1 cellular context compared by ENCODE assay signal in the genomic region with DNA sequence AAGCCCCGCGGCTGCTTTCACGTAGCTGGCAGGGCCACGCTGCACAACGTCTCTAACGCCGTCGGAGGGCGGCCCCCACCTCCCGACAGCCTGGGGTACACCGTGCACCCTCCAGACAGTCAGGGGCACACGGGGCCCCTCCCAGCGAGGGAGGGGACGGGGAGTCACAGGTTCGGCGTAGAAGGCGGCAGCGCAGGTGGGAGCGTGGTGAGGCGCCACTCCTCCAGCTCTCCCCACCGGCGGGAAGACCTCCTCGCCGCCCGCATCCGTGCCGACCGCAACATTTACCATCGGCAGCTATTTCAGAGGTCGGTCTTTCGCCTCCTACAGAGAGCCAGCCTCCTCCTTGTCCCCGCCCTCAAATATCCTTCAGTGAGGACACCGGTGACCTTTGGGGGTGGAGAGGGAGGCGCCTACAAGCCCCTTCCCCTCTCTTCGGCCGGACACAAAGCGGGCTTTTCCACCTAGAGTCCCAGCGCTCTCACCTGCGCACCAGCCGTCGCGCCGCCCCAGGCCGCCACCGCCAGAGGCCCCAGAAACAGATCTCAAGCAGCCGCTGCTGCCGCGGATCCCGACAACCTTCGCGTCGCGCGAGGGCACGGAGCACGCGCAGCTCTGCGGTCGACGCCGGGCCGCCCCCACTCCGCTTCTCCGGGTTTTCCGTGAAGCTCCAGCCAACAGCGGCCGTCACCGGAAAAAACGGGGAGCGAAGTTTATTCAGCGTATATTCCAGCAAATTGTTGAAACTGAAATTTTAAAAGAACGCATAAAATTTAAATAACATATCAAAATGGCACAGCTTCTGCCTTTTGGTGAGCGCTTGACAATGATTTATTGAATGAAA.
A peak's percentile ranks its signal among the peaks of the same experiment; 100 is the strongest.
TF ChIP-seq lines count a peak whose summit lies in the region.

A gene (minus strand): TSS at position 600 of the 844 bp plus-strand sequence. CDS start 20,708 bp downstream, outside the sequence.

TF ChIP-seq in HepG2, 621 proteins besides CTCF, POLR2A, EP300 and RAD21 (continued from another document and continues in another):
- 0 out of 2 replicates have a peak, but pooled peaks have one; percentile 31 for TF ChIP-seq GTF3A (CRISPR knock-in tag; conservative IDR thresholded peaks at IDR 0.05)
- TF ChIP-seq ZNF562 (CRISPR knock-in tag; IDR thresholded peaks at IDR 0.05; ENCODE audit: borderline replicate concordance) = no peak
- peak; percentile 93 for TF ChIP-seq BRCA1 (CRISPR knock-in tag; IDR thresholded peaks at IDR 0.05)
- peak; percentile 83; the same call in 1 of the 3 replicates for TF ChIP-seq MXI1 (IDR thresholded peaks at IDR 0.05; ENCODE audit: borderline replicate concordance, low read depth, low read length)
- TF ChIP-seq ZNF670 (CRISPR knock-in tag; IDR thresholded peaks at IDR 0.05; ENCODE audit: borderline replicate concordance) = peak; percentile 65
- peak; percentile 34; the same call in 1 of the 2 replicates for TF ChIP-seq ZBTB8A (CRISPR knock-in tag; IDR thresholded peaks at IDR 0.05; ENCODE audit: borderline replicate concordance, low read depth)
- TF ChIP-seq ZNF451 (CRISPR knock-in tag; IDR thresholded peaks at IDR 0.05) = 0 out of 2 replicates have a peak, but pooled peaks have one; percentile 9
- peak; percentile 81 for TF ChIP-seq MIER2 (CRISPR knock-in tag; IDR thresholded peaks at IDR 0.05)
- TF ChIP-seq, protein P1, sequence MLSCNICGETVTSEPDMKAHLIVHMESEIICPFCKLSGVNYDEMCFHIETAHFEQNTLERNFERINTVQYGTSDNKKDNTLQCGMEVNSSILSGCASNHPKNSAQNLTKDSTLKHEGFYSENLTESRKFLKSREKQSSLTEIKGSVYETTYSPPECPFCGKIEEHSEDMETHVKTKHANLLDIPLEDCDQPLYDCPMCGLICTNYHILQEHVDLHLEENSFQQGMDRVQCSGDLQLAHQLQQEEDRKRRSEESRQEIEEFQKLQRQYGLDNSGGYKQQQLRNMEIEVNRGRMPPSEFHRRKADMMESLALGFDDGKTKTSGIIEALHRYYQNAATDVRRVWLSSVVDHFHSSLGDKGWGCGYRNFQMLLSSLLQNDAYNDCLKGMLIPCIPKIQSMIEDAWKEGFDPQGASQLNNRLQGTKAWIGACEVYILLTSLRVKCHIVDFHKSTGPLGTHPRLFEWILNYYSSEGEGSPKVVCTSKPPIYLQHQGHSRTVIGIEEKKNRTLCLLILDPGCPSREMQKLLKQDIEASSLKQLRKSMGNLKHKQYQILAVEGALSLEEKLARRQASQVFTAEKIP (CRISPR knock-in tag; IDR thresholded peaks at IDR 0.05; ENCODE audit: borderline replicate concordance) = no peak
- TF ChIP-seq NFYB (CRISPR knock-in tag; IDR thresholded peaks at IDR 0.05) = no peak
- TF ChIP-seq, protein P2, sequence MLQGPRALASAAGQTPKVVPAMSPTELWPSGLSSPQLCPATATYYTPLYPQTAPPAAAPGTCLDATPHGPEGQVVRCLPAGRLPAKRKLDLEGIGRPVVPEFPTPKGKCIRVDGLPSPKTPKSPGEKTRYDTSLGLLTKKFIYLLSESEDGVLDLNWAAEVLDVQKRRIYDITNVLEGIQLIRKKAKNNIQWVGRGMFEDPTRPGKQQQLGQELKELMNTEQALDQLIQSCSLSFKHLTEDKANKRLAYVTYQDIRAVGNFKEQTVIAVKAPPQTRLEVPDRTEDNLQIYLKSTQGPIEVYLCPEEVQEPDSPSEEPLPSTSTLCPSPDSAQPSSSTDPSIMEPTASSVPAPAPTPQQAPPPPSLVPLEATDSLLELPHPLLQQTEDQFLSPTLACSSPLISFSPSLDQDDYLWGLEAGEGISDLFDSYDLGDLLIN (CRISPR knock-in tag; IDR thresholded peaks at IDR 0.05; ENCODE audit: borderline replicate concordance) = peak; percentile 90; the same call in 1 of the 2 replicates
- TF ChIP-seq, protein P3, sequence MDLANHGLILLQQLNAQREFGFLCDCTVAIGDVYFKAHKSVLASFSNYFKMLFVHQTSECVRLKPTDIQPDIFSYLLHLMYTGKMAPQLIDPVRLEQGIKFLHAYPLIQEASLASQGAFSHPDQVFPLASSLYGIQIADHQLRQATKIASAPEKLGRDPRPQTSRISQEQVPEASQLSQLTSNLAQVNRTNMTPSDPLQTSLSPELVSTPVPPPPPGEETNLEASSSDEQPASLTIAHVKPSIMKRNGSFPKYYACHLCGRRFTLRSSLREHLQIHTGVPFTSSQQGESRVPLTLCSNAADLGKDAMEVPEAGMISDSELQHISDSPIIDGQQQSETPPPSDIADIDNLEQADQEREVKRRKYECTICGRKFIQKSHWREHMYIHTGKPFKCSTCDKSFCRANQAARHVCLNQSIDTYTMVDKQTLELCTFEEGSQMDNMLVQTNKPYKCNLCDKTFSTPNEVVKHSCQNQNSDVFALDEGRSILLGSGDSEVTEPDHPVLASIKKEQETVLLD (CRISPR knock-in tag; IDR thresholded peaks at IDR 0.05; ENCODE audit: low read depth) = peak; percentile 83
- TF ChIP-seq ZNF224 (CRISPR knock-in tag; IDR thresholded peaks at IDR 0.05) = peak; percentile 98
- TF ChIP-seq, protein P4, sequence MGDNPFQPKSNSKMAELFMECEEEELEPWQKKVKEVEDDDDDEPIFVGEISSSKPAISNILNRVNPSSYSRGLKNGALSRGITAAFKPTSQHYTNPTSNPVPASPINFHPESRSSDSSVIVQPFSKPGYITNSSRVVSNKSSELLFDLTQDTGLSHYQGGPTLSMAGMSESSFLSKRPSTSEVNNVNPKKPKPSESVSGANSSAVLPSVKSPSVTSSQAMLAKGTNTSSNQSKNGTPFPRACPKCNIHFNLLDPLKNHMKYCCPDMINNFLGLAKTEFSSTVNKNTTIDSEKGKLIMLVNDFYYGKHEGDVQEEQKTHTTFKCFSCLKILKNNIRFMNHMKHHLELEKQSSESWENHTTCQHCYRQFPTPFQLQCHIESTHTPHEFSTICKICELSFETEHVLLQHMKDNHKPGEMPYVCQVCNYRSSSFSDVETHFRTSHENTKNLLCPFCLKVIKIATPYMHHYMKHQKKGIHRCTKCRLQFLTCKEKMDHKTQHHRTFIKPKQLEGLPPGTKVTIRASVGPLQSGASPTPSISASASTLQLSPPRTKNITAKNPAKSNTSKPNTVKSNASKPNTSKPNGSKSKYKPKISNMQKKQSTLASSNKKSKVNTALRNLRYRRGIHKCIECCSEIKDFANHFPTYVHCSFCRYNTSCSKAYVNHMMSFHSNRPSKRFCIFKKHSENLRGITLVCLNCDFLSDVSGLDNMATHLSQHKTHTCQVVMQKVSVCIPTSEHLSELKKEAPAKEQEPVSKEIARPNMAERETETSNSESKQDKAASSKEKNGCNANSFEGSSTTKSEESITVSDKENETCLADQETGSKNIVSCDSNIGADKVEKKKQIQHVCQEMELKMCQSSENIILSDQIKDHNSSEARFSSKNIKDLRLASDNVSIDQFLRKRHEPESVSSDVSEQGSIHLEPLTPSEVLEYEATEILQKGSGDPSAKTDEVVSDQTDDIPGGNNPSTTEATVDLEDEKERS (CRISPR knock-in tag; IDR thresholded peaks at IDR 0.05) = 0 out of 2 replicates have a peak, but pooled peaks have one; percentile 54
- TF ChIP-seq ZNF335 (CRISPR knock-in tag; IDR thresholded peaks at IDR 0.05) = no peak; the same call in 1 of the 2 replicates
- TF ChIP-seq SRSF1 (optimal IDR thresholded peaks at IDR 0.05; ENCODE audit: low read depth, low read length) = peak; percentile 96
- TF ChIP-seq, protein P5, sequence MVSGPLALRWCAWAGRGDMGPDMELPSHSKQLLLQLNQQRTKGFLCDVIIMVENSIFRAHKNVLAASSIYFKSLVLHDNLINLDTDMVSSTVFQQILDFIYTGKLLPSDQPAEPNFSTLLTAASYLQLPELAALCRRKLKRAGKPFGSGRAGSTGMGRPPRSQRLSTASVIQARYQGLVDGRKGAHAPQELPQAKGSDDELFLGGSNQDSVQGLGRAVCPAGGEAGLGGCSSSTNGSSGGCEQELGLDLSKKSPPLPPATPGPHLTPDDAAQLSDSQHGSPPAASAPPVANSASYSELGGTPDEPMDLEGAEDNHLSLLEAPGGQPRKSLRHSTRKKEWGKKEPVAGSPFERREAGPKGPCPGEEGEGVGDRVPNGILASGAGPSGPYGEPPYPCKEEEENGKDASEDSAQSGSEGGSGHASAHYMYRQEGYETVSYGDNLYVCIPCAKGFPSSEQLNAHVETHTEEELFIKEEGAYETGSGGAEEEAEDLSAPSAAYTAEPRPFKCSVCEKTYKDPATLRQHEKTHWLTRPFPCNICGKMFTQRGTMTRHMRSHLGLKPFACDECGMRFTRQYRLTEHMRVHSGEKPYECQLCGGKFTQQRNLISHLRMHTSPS (CRISPR knock-in tag; IDR thresholded peaks at IDR 0.05; ENCODE audit: low read depth) = no peak; the same call in 1 of the 2 replicates
- TF ChIP-seq ZNF672 (CRISPR knock-in tag; IDR thresholded peaks at IDR 0.05) = 0 out of 2 replicates have a peak, but pooled peaks have one; percentile 61
- TF ChIP-seq, protein P6, sequence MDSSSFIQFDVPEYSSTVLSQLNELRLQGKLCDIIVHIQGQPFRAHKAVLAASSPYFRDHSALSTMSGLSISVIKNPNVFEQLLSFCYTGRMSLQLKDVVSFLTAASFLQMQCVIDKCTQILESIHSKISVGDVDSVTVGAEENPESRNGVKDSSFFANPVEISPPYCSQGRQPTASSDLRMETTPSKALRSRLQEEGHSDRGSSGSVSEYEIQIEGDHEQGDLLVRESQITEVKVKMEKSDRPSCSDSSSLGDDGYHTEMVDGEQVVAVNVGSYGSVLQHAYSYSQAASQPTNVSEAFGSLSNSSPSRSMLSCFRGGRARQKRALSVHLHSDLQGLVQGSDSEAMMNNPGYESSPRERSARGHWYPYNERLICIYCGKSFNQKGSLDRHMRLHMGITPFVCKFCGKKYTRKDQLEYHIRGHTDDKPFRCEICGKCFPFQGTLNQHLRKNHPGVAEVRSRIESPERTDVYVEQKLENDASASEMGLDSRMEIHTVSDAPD (CRISPR knock-in tag; IDR thresholded peaks at IDR 0.05) = no peak
- peak; percentile 38; the same call in 1 of the 2 replicates for TF ChIP-seq ZNF263 (CRISPR knock-in tag; IDR thresholded peaks at IDR 0.05)
- peak; percentile 88; the same call in 1 of the 2 replicates for TF ChIP-seq ZNF160 (CRISPR knock-in tag; IDR thresholded peaks at IDR 0.05)
- TF ChIP-seq SUZ12 (IDR thresholded peaks at IDR 0.05; ENCODE audit: low read depth, low read length) = peak; percentile 36; the same call in 1 of the 2 replicates
- peak; percentile 33; the same call in 1 of the 2 replicates for TF ChIP-seq ZIK1 (CRISPR knock-in tag; IDR thresholded peaks at IDR 0.05; ENCODE audit: borderline replicate concordance, low read depth)
- TF ChIP-seq ZNF251 (CRISPR knock-in tag; IDR thresholded peaks at IDR 0.05) = no peak; the same call in 1 of the 2 replicates
- peak; percentile 93 for TF ChIP-seq HOXA3 (CRISPR knock-in tag; IDR thresholded peaks at IDR 0.05)
- TF ChIP-seq, protein P7, sequence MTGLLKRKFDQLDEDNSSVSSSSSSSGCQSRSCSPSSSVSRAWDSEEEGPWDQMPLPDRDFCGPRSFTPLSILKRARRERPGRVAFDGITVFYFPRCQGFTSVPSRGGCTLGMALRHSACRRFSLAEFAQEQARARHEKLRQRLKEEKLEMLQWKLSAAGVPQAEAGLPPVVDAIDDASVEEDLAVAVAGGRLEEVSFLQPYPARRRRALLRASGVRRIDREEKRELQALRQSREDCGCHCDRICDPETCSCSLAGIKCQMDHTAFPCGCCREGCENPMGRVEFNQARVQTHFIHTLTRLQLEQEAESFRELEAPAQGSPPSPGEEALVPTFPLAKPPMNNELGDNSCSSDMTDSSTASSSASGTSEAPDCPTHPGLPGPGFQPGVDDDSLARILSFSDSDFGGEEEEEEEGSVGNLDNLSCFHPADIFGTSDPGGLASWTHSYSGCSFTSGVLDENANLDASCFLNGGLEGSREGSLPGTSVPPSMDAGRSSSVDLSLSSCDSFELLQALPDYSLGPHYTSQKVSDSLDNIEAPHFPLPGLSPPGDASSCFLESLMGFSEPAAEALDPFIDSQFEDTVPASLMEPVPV (CRISPR knock-in tag; IDR thresholded peaks at IDR 0.05) = peak; percentile 87
- TF ChIP-seq, protein P8, sequence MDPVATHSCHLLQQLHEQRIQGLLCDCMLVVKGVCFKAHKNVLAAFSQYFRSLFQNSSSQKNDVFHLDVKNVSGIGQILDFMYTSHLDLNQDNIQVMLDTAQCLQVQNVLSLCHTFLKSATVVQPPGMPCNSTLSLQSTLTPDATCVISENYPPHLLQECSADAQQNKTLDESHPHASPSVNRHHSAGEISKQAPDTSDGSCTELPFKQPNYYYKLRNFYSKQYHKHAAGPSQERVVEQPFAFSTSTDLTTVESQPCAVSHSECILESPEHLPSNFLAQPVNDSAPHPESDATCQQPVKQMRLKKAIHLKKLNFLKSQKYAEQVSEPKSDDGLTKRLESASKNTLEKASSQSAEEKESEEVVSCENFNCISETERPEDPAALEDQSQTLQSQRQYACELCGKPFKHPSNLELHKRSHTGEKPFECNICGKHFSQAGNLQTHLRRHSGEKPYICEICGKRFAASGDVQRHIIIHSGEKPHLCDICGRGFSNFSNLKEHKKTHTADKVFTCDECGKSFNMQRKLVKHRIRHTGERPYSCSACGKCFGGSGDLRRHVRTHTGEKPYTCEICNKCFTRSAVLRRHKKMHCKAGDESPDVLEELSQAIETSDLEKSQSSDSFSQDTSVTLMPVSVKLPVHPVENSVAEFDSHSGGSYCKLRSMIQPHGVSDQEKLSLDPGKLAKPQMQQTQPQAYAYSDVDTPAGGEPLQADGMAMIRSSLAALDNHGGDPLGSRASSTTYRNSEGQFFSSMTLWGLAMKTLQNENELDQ (CRISPR knock-in tag; IDR thresholded peaks at IDR 0.05; ENCODE audit: borderline replicate concordance) = peak; percentile 89
- TF ChIP-seq ZNF564 (CRISPR knock-in tag; IDR thresholded peaks at IDR 0.05) = peak; percentile 91; the same call in 1 of the 2 replicates
- peak; percentile 93 for TF ChIP-seq CHCHD3 (CRISPR knock-in tag; IDR thresholded peaks at IDR 0.05)
- TF ChIP-seq SYNCRIP (IDR thresholded peaks at IDR 0.05; ENCODE audit: insufficient read depth, low read depth, low read length) = no peak
- TF ChIP-seq POLR2AphosphoS5 (IDR thresholded peaks at IDR 0.05; ENCODE audit: low read depth, low read length) = peak; percentile 69
- no peak for TF ChIP-seq ZNF382 (CRISPR knock-in tag; IDR thresholded peaks at IDR 0.05; ENCODE audit: borderline replicate concordance)
- peak; percentile 86; the same call in 1 of the 2 replicates for TF ChIP-seq ZNF570 (CRISPR knock-in tag; IDR thresholded peaks at IDR 0.05; ENCODE audit: borderline replicate concordance)
- TF ChIP-seq ZNF225 (CRISPR knock-in tag; IDR thresholded peaks at IDR 0.05) = peak; percentile 85
- peak; percentile 96 for TF ChIP-seq ARNT2 (CRISPR knock-in tag; IDR thresholded peaks at IDR 0.05; ENCODE audit: low read depth)
- TF ChIP-seq ZNF10 (CRISPR knock-in tag; IDR thresholded peaks at IDR 0.05; ENCODE audit: borderline replicate concordance, low read depth) = 0 out of 2 replicates have a peak, but pooled peaks have one; percentile 87
- TF ChIP-seq HNF4A (CRISPR knock-in tag; IDR thresholded peaks at IDR 0.05) = peak; percentile 20; the same call in 1 of the 2 replicates
- peak; percentile 95 for TF ChIP-seq ZC3H13 (CRISPR knock-in tag; IDR thresholded peaks at IDR 0.05)
- TF ChIP-seq HMG20B (CRISPR knock-in tag; conservative IDR thresholded peaks at IDR 0.05) = peak; percentile 69; the same call in 1 of the 2 replicates
